ENCODE assay signal across 8 cellular contexts in genomic region chr5:143605403-143606005, GRCh38.
A peak's percentile ranks its signal among the peaks of the same experiment; 100 is the strongest.
DNase-seq lines count a peak whose midpoint lies in the region; ATAC-seq and TF ChIP-seq lines count a peak whose summit lies in the region.

No MANE protein-coding gene starts in this region.

- TF ChIP-seq CTCF in IMR-90 (conservative IDR thresholded peaks at IDR 0.05; ENCODE audit: low read depth, low read length) (no peak), RWPE1 (conservative IDR thresholded peaks at IDR 0.05; ENCODE audit: low read depth) (no peak)

- no peak overlapping the region for H2BK5ac ChIP-seq in IMR-90 (ENCODE audit: low read depth, low read length, poor library complexity, severe bottlenecking)

- no peak overlapping the region for H3K4ac ChIP-seq in IMR-90 (ENCODE audit: low read depth, low read length)

- H2BK15ac ChIP-seq in IMR-90 (ENCODE audit: low read depth, low read length): no peak overlapping the region

- no peak overlapping the region for H2BK120ac ChIP-seq in IMR-90 (ENCODE audit: low read depth, low read length)

- no peak overlapping the region for H3K18ac ChIP-seq in IMR-90 (ENCODE audit: low read depth, low read length)

- POLR2A ChIA-PET in IMR-90 (lab: Charles Lee; ENCODE audit: unreplicated experiment) (no interaction called here), RWPE1 (lab: Yijun Ruan, JAX; ENCODE audit: low non-redundant PET) (no interaction called here)

- peaks cover under 1% of the 10 kb centered on the region; the same call in 1 of the 2 replicates for H3K4me1 ChIP-seq in IMR-90 (ENCODE audit: control insufficient read depth, insufficient read depth, low read length)

- H2AK5ac ChIP-seq in IMR-90 (ENCODE audit: low read depth, low read length): 0 out of 2 replicates have a peak overlapping the region, but pooled peaks have one; percentile 5

- ATAC-seq in GM19463 (IDR thresholded peaks at IDR 0.05; ENCODE audit: unreplicated experiment) (peak; percentile 54), IMR-90 (ENCODE audit: low read depth) (no peak)
- ATAC-seq in stimulated activated memory B cell treated with anti-CD40 and anti-IgM and Interleukin-4, amounts not matched to agents 10 μg/mL and 1 μg/mL and 100 μg/mL, for 72 hours: peak; percentile 53

- intact Hi-C loops in IMR-90 (cut with micrococcal nuclease): no loop called here

- DNase-seq in CD1c-positive myeloid dendritic cell (ENCODE audit: extremely low spot score) (peak; percentile 80), IMR-90 (peak; percentile 46), HPDE6-E6E7 (ENCODE audit: extremely low spot score) (no peak), RWPE1 (ENCODE audit: low spot score) (no peak), NCI-H748 (lab: John Stamatoyannopoulos, UW; ENCODE audit: unreplicated experiment) (no peak)

- H3K9me3 ChIP-seq in IMR-90 (ENCODE audit: control insufficient read depth, insufficient read depth, low read length): no peaks in the 10 kb centered on the region

- H3K36me3 ChIP-seq in IMR-90 (ENCODE audit: control insufficient read depth, insufficient read depth, low read length): no peaks in the 10 kb centered on the region

- H3K4me3 Mint-ChIP-seq in activated naive CD8-positive, alpha-beta T cell: no peak overlapping the region
- H3K4me3 Mint-ChIP-seq in stimulated activated memory B cell treated with anti-CD40 and anti-IgM and Interleukin-4, amounts not matched to agents 10 μg/mL and 1 μg/mL and 100 μg/mL, for 72 hours: no peak overlapping the region

- no peak overlapping the region for H3K56ac ChIP-seq in IMR-90 (ENCODE audit: extremely low read depth, insufficient read depth, low read length)

- no peak overlapping the region for H3K9ac ChIP-seq in IMR-90 (ENCODE audit: low read depth, low read length)

- dilution Hi-C loops in IMR-90 (cut with HindIII; ENCODE audit: low sequenced_read_pairs, unreplicated experiment): no loop called here

- H3K36me3 Mint-ChIP-seq in activated naive CD8-positive, alpha-beta T cell: peaks cover 2% of the 10 kb centered on the region
- peaks cover 5% of the 10 kb centered on the region for H3K36me3 Mint-ChIP-seq in stimulated activated memory B cell treated with anti-CD40 and anti-IgM and Interleukin-4, amounts not matched to agents 10 μg/mL and 1 μg/mL and 100 μg/mL, for 72 hours

- 29% methylated on average over 1 of the region's 4 CpGs; no CpG with 5 or more reads in 1 of the 2 experiments for WGBS in IMR-90 (ENCODE audit: extremely low coverage in 2 of 2, insufficient read length in 1 of 2), 2 experiments

- no peak overlapping the region for H4K8ac ChIP-seq in IMR-90 (ENCODE audit: low read depth in 2 of 2, low read length in 2 of 2)

- in situ Hi-C loops in IMR-90 (cut with MboI; ENCODE audit: low sequenced_read_pairs): no loop called here

- no peaks in the 10 kb centered on the region for H3K79me1 ChIP-seq in IMR-90 (ENCODE audit: low read depth in 1 of 2, low read length in 2 of 2)

- H3K4me2 ChIP-seq in IMR-90 (ENCODE audit: low read depth, low read length): no peak overlapping the region

- TF ChIP-seq POLR2A in IMR-90 (IDR thresholded peaks at IDR 0.05; ENCODE audit: low read depth, low read length): no peak

- peaks cover 11% of the 10 kb centered on the region for H3K9me3 Mint-ChIP-seq in activated naive CD8-positive, alpha-beta T cell (ENCODE audit: low read depth)
- H3K9me3 Mint-ChIP-seq in stimulated activated memory B cell treated with anti-CD40 and anti-IgM and Interleukin-4, amounts not matched to agents 10 μg/mL and 1 μg/mL and 100 μg/mL, for 72 hours: peaks cover 3% of the 10 kb centered on the region

- H2AFZ ChIP-seq in IMR-90 (replicated peaks; ENCODE audit: low read length, poor library complexity): no peak overlapping the region

- no peak overlapping the region for H2BK20ac ChIP-seq in IMR-90 (ENCODE audit: low read depth, low read length)

- no peaks in the 10 kb centered on the region for H4K20me1 ChIP-seq in IMR-90 (ENCODE audit: insufficient read depth, low read length)

- H3K23ac ChIP-seq in IMR-90 (ENCODE audit: low read depth, low read length): no peak overlapping the region

- no peak for TF ChIP-seq RAD21 in IMR-90 (IDR thresholded peaks at IDR 0.05; ENCODE audit: low read length)

- no peaks in the 10 kb centered on the region for H3K9me1 ChIP-seq in IMR-90 (ENCODE audit: insufficient read depth, low read length)

- BruUV-seq in IMR-90 (replicated peaks; lab: Mats Ljungman, UMichigan): no TSS peak

- no peak overlapping the region for H3K14ac ChIP-seq in IMR-90 (replicated peaks; ENCODE audit: low read depth, low read length)

- no peak overlapping the region for H2AK9ac ChIP-seq in IMR-90 (replicated peaks; ENCODE audit: low read depth, low read length, poor library complexity)

- CTCF ChIA-PET in IMR-90 (lab: Yijun Ruan, JAX) (interaction anchor here (0.6 kb wide), 1 partner anchor 333 kb away, joined by 3 read pairs; no protein-coding TSS in a partner anchor), RWPE1 (lab: Yijun Ruan, JAX) (no interaction called here)

- H3K27me3 Mint-ChIP-seq in activated naive CD8-positive, alpha-beta T cell: peaks cover 8% of the 10 kb centered on the region
- no peaks in the 10 kb centered on the region for H3K27me3 Mint-ChIP-seq in stimulated activated memory B cell treated with anti-CD40 and anti-IgM and Interleukin-4, amounts not matched to agents 10 μg/mL and 1 μg/mL and 100 μg/mL, for 72 hours

- no peaks in the 10 kb centered on the region for H3K27me3 ChIP-seq in IMR-90 (ENCODE audit: control insufficient read depth, insufficient read depth, low read length)

- H4K91ac ChIP-seq in IMR-90 (ENCODE audit: insufficient read depth, low read depth, low read length): no peak overlapping the region

- no peak overlapping the region for H3K4me3 ChIP-seq in IMR-90 (ENCODE audit: insufficient read depth, low read depth, low read length)

- peaks cover 28% of the 10 kb centered on the region for H3K4me1 Mint-ChIP-seq in activated naive CD8-positive, alpha-beta T cell (ENCODE audit: low read depth)
- peaks cover 23% of the 10 kb centered on the region for H3K4me1 Mint-ChIP-seq in stimulated activated memory B cell treated with anti-CD40 and anti-IgM and Interleukin-4, amounts not matched to agents 10 μg/mL and 1 μg/mL and 100 μg/mL, for 72 hours

- H3K27ac ChIP-seq in IMR-90 (ENCODE audit: insufficient read depth, low read length) (no peak overlapping the region), RWPE1 (no peak overlapping the region)

- no peak overlapping the region for H4K5ac ChIP-seq in IMR-90 (ENCODE audit: low read depth, low read length)

- peak overlapping the region; percentile 55 for H3K27ac Mint-ChIP-seq in activated naive CD8-positive, alpha-beta T cell
- H3K27ac Mint-ChIP-seq in stimulated activated memory B cell treated with anti-CD40 and anti-IgM and Interleukin-4, amounts not matched to agents 10 μg/mL and 1 μg/mL and 100 μg/mL, for 72 hours: no peak overlapping the region

TF ChIP-seq in IMR-90, 13 proteins besides CTCF, POLR2A, EP300 and RAD21:
- TF ChIP-seq SMC3 (IDR thresholded peaks at IDR 0.05; ENCODE audit: low read depth, low read length) (no peak), USF2 (IDR thresholded peaks at IDR 0.05; ENCODE audit: low read depth, low read length) (no peak), ELK1 (IDR thresholded peaks at IDR 0.05; ENCODE audit: borderline replicate concordance, low read depth, low read length) (no peak), FOS (IDR thresholded peaks at IDR 0.05; ENCODE audit: low read depth, low read length) (no peak), BHLHE40 (IDR thresholded peaks at IDR 0.05; ENCODE audit: low read depth, low read length) (no peak), CEBPB (IDR thresholded peaks at IDR 0.05; ENCODE audit: low read depth, low read length) (no peak), RFX5 (IDR thresholded peaks at IDR 0.05; ENCODE audit: low read depth, low read length) (no peak), CHD1 (IDR thresholded peaks at IDR 0.05; ENCODE audit: low read depth, low read length) (no peak), MXI1 (IDR thresholded peaks at IDR 0.05; ENCODE audit: borderline replicate concordance, low read depth, low read length) (no peak)

Comparison
In these comparisons a context has a peak if more than half of its experiments do, and no peak if none do; other contexts are left out.
1. DNase-seq: peak in CD1c-positive myeloid dendritic cell (single experiment) and IMR-90 (single experiment); none in HPDE6-E6E7 (single experiment), RWPE1 (single experiment) and NCI-H748 (single experiment).